ENCODE assay signal across 10 cellular contexts in genomic region chr22:38844661-38845367, GRCh38. TPM values are rescaled to one million over a fixed set of nuclear protein-coding genes. Genes with fewer than 3 reads are reported as not detected.
DNase-seq lines count a peak whose midpoint lies in the region; ATAC-seq and TF ChIP-seq lines count a peak whose summit lies in the region.
"Had no signal": no experiment of that assay in that cellular context is flagged by ENCODE, and none has a peak within 500 bp of the region (broad histone marks: within the 10 kb centered on the region; RNA-seq: fewer than 3 reads in every experiment).

No MANE protein-coding gene starts in this region.

- H3K79me2 ChIP-seq in H9 (ENCODE audit: insufficient read depth, low read length) = no peaks in the 10 kb centered on the region

- no peak overlapping the region for H3K23ac ChIP-seq in H9 (ENCODE audit: insufficient read length, low read depth, low read length)

- H3K27me3 Mint-ChIP-seq in H9 (ENCODE audit: low read depth) = peaks cover 89% of the 10 kb centered on the region
- H3K27me3 Mint-ChIP-seq in naive thymus-derived CD8-positive, alpha-beta T cell = peaks cover 0 to 21% (median 6%) of the 10 kb centered on the region in 5 donors

- H4K8ac ChIP-seq in H9 (replicated peaks; ENCODE audit: insufficient read length, low read depth, low read length) = no peak overlapping the region

- H3K18ac ChIP-seq in H9 (ENCODE audit: insufficient read length, low read depth, low read length) = no peak overlapping the region

- ATAC-seq in naive thymus-derived CD8-positive, alpha-beta T cell = no peak
- ATAC-seq in HG03095 (IDR thresholded peaks at IDR 0.05; ENCODE audit: unreplicated experiment) = no peak
- ATAC-seq in HG02938 (IDR thresholded peaks at IDR 0.05; ENCODE audit: unreplicated experiment) = no peak

- no peak for TF ChIP-seq CTCF in H9 (conservative IDR thresholded peaks at IDR 0.05)
- no peak for TF ChIP-seq CTCF in astrocyte of the cerebellum (IDR thresholded peaks at IDR 0.05; ENCODE audit: low read depth, low read length, missing control alignments)

- peaks cover 16 to 29% of the 10 kb centered on the region in 2 experiments for H3K4me1 Mint-ChIP-seq in H9
- peaks cover 19 to 29% (median 24%) of the 10 kb centered on the region in 4 donors for H3K4me1 Mint-ChIP-seq in naive thymus-derived CD8-positive, alpha-beta T cell

- no peak overlapping the region for H3K9ac ChIP-seq in H9 (ENCODE audit: extremely low read depth, insufficient read length, low read length)

- peaks cover 0 to 2% (median 0%) of the 10 kb centered on the region in 3 experiments; a peak in 3 of 7 replicates for H3K36me3 Mint-ChIP-seq in H9 (ENCODE audit: insufficient read depth in 1 of 3, low read depth in 3 of 3)
- peaks cover 0 to 4% (median 0%) of the 10 kb centered on the region in 3 donors for H3K36me3 Mint-ChIP-seq in naive thymus-derived CD8-positive, alpha-beta T cell

- H2BK5ac ChIP-seq in H9 (ENCODE audit: insufficient read length, low read length) = no peak overlapping the region

- in situ Hi-C loops in astrocyte of the cerebellum (cut with HindIII; ENCODE audit: low sequenced_read_pairs) = no loop called here

- no peak overlapping the region for H3K56ac ChIP-seq in H9 (ENCODE audit: insufficient read length, low read depth, low read length)

- no peak overlapping the region for H3K14ac ChIP-seq in H9 (ENCODE audit: insufficient read depth, low read length)

- H4K20me1 ChIP-seq in H9 (ENCODE audit: control insufficient read depth, insufficient read depth, insufficient read length) = peaks cover 5% of the 10 kb centered on the region

- H3T11ph ChIP-seq in H9 (ENCODE audit: low read length) = no peak overlapping the region

- H3K4me3 ChIP-seq in astrocyte of the cerebellum (ENCODE audit: low read depth, low read length) = no peak overlapping the region

- H2BK12ac ChIP-seq in H9 (ENCODE audit: insufficient read length, low read depth, low read length) = no peak overlapping the region

- no peak overlapping the region for H4K91ac ChIP-seq in H9 (ENCODE audit: insufficient read length, low read depth, low read length)

- peak overlapping the region; percentile 9 for H3K4me2 ChIP-seq in H9 (ENCODE audit: insufficient read depth, insufficient read length, low read length)

- H4K5ac ChIP-seq in H9 (ENCODE audit: insufficient read length, low read depth, low read length) = no peak overlapping the region

- H3K27ac Mint-ChIP-seq in H9 = no peak overlapping the region
- H3K27ac Mint-ChIP-seq in naive thymus-derived CD8-positive, alpha-beta T cell = peak overlapping the region in 5 of 10 donors; percentile 36 to 87 (median 57)

- peak; percentile 27 for DNase-seq in AG20443 (ENCODE audit: low spot score)
- no peak for DNase-seq in H9
- peak; percentile 94 for DNase-seq in astrocyte of the cerebellum (ENCODE audit: low read depth)
- DNase-seq in naive thymus-derived CD8-positive, alpha-beta T cell = no peak
- no peak for DNase-seq in cortex of kidney (lab: John Stamatoyannopoulos, UW)
- no peak for DNase-seq in amygdala (lab: John Stamatoyannopoulos, UW)
- DNase-seq: NCI-H2029 treated with DMSO at 0.1 percent for 48 hours had no signal

- H3K4me3 Mint-ChIP-seq in H9 = peak overlapping the region; percentile 46 to 75
- peak overlapping the region; percentile 43 to 82 (median 68) for H3K4me3 Mint-ChIP-seq in naive thymus-derived CD8-positive, alpha-beta T cell

- no peak overlapping the region for H2BK15ac ChIP-seq in H9 (ENCODE audit: low read depth, low read length)

- peaks cover 4% of the 10 kb centered on the region for H3K23me2 ChIP-seq in H9 (ENCODE audit: insufficient read length, low read depth, low read length, poor library complexity, severe bottlenecking)

- no peak overlapping the region for H2BK120ac ChIP-seq in H9 (ENCODE audit: low read depth, low read length, poor library complexity, severe bottlenecking)

- no peaks in the 10 kb centered on the region; the same call in 1 of the 2 replicates for H3K4me1 ChIP-seq in H9 (ENCODE audit: insufficient read depth, low read length)

- H2AK5ac ChIP-seq in H9 (ENCODE audit: insufficient read length, low read length) = no peak overlapping the region

- H3K9me3 Mint-ChIP-seq in H9 = no peaks in the 10 kb centered on the region; a peak in 1 of 5 replicates
- no peaks in the 10 kb centered on the region for H3K9me3 Mint-ChIP-seq in naive thymus-derived CD8-positive, alpha-beta T cell

- no peak overlapping the region for H2BK20ac ChIP-seq in H9 (ENCODE audit: low read depth, low read length, poor library complexity, severe bottlenecking)

- no peaks in the 10 kb centered on the region for H3K9me3 ChIP-seq in H9 (ENCODE audit: control insufficient read depth, low read depth, low read length)
- H3K9me3 ChIP-seq: neutrophil had no signal

- no peaks in the 10 kb centered on the region for H3K79me1 ChIP-seq in H9 (ENCODE audit: insufficient read depth, low read depth, low read length, poor library complexity, severe bottlenecking)

- peaks cover 21% of the 10 kb centered on the region; the same call in 1 of the 2 replicates for H3K27me3 ChIP-seq in H9 (ENCODE audit: insufficient read depth, low read length)

- no peak overlapping the region for H3K27ac ChIP-seq in H9 (ENCODE audit: insufficient read length, low read depth, low read length)
- H3K27ac ChIP-seq: neutrophil had no signal

- no CpG with 5 or more reads among the region's 14 CpGs for WGBS in H9 (ENCODE audit: extremely low coverage, insufficient read length, low lambda C conversion rate)

- POLR2A ChIA-PET in naive thymus-derived CD8-positive, alpha-beta T cell (lab: Charles Lee) = interaction anchor here (1.0 to 6.2 kb wide), 6 partner anchors 8 to 120 kb away, joined by 3 to 57 read pairs (median 19); partner anchors contain the start of gene SUN2

- no peak overlapping the region for H3K4ac ChIP-seq in H9 (ENCODE audit: low read depth, low read length)

- no peak overlapping the region for H2AFZ ChIP-seq in H9 (ENCODE audit: low read length)

RNA-seq across cellular contexts. Expression of gene NPTXR, which starts 1.0 kb away (rescaled TPM):
- 7.8 and 8.1 TPM in 2 replicates for total RNA-seq in H9 (2021)
- total RNA-seq in naive thymus-derived CD8-positive, alpha-beta T cell = 10 to 100 TPM; 11.3 to 12.6 TPM
- polyA plus RNA-seq in naive thymus-derived CD8-positive, alpha-beta T cell = 1 to 10 TPM in 1 of 3 donors, under 1 TPM in 2; 0.73 to 1.1 (median 0.87) TPM

RNA-seq across cellular contexts. Expression of gene CBX6, which starts 27.2 kb away (rescaled TPM):
- 31.4 and 32.8 TPM in 2 replicates for total RNA-seq in H9 (2021)
- 10 to 100 TPM; 66.7 TPM for total RNA-seq in naive thymus-derived CD8-positive, alpha-beta T cell
- polyA plus RNA-seq in naive thymus-derived CD8-positive, alpha-beta T cell = 1 to 10 TPM; 5.8 to 6.5 (median 6.4) TPM

RNA-seq across cellular contexts. Expression of gene DNAL4, which starts 50.9 kb away (rescaled TPM):
- total RNA-seq in H9 (2021) = 8.3 and 8.9 TPM in 2 replicates
- total RNA-seq in naive thymus-derived CD8-positive, alpha-beta T cell = 10 to 100 TPM in 1 of 2 experiments, 1 to 10 TPM in 1; 9.3 to 11.5 TPM
- 10 to 100 TPM; 11.2 to 14.7 (median 13.1) TPM for polyA plus RNA-seq in naive thymus-derived CD8-positive, alpha-beta T cell

Comparison
In these comparisons a context has a peak if more than half of its experiments do, and no peak if none do; other contexts are left out.
1. DNase-seq: peak in AG20443 (single experiment) and astrocyte of the cerebellum (single experiment); none in H9 (single experiment), naive thymus-derived CD8-positive, alpha-beta T cell (0 of 10), cortex of kidney (single experiment) and amygdala (0 of 56).